In genomic region chr1:9824702-9825089, GRCh38 we compare ENCODE assay signal across 8 cellular contexts. TPM values are rescaled to one million over a fixed set of nuclear protein-coding genes. Genes with fewer than 3 reads are reported as not detected.
DNase-seq lines count a peak whose midpoint lies in the region; ATAC-seq, FAIRE-seq and TF ChIP-seq lines count a peak whose summit lies in the region.

No MANE protein-coding gene starts in this region.

- WGBS in right lobe of liver (ENCODE audit: insufficient coverage, low coverage, low lambda C conversion rate, missing lambda C conversion rate) = 36% methylated on average over 5 of the region's 12 CpGs

- H3K4me1 Mint-ChIP-seq in activated CD4-positive, alpha-beta T cell treated with anti-CD3 and anti-CD28 coated beads, Interleukin-2, amount 10 ng/mL, durations not matched to agents 7 days and 5 days = peaks cover 51% of the 10 kb centered on the region

- H3K4me3 Mint-ChIP-seq in activated CD4-positive, alpha-beta T cell treated with anti-CD3 and anti-CD28 coated beads, Interleukin-2, amount 10 ng/mL, durations not matched to agents 7 days and 5 days = peak overlapping the region; percentile 51

- H3K36me3 ChIP-seq in right lobe of liver = no peaks in the 10 kb centered on the region

- peak overlapping the region; percentile 54 for H3K4me3 ChIP-seq in astrocyte of the cerebellum (ENCODE audit: low read depth, low read length)
- H3K4me3 ChIP-seq in right lobe of liver = peak overlapping the region in 2 of 3 donors; percentile 58 to 82

- H3K27me3 Mint-ChIP-seq in activated CD4-positive, alpha-beta T cell treated with anti-CD3 and anti-CD28 coated beads, Interleukin-2, amount 10 ng/mL, durations not matched to agents 7 days and 5 days = peaks cover 5% of the 10 kb centered on the region

- CTCF ChIA-PET in activated CD4-positive, alpha-beta T cell treated with anti-CD3 and anti-CD28 coated beads, Interleukin-2, amount 10 ng/mL, durations not matched to agents 7 days and 5 days (lab: Charles Lee) = interaction anchor here (0.7 to 0.8 kb wide), 2 partner anchors 13 to 664 kb away, joined by 3 to 8 read pairs; no protein-coding TSS in a partner anchor

- H3K27ac Mint-ChIP-seq in activated CD4-positive, alpha-beta T cell treated with anti-CD3 and anti-CD28 coated beads, Interleukin-2, amount 10 ng/mL, durations not matched to agents 7 days and 5 days = peak overlapping the region; percentile 62

- H3K9me3 ChIP-seq in right lobe of liver = no peaks in the 10 kb centered on the region

- POLR2A ChIA-PET in activated CD4-positive, alpha-beta T cell treated with anti-CD3 and anti-CD28 coated beads, Interleukin-2, amount 10 ng/mL, durations not matched to agents 7 days and 5 days (lab: Charles Lee) = no interaction called here

- TF ChIP-seq POLR2A in right lobe of liver (IDR thresholded peaks at IDR 0.05) (no peak), GM12891 (IDR thresholded peaks at IDR 0.05; ENCODE audit: low read depth, low read length) (no peak)

- intact Hi-C loops in right lobe of liver (cut with DNase I) = no loop called here

- peaks cover 15% of the 10 kb centered on the region for H3K36me3 Mint-ChIP-seq in activated CD4-positive, alpha-beta T cell treated with anti-CD3 and anti-CD28 coated beads, Interleukin-2, amount 10 ng/mL, durations not matched to agents 7 days and 5 days (ENCODE audit: low read depth)

- ATAC-seq in right lobe of liver (peak in 1 of 4 donors; percentile 5), GM19452 (IDR thresholded peaks at IDR 0.05; ENCODE audit: unreplicated experiment) (no peak)

- peaks cover 0 to 21% (median 0%) of the 10 kb centered on the region in 4 donors for H3K4me1 ChIP-seq in right lobe of liver

- no peak for FAIRE-seq in GM12891 (lab: Jason Lieb, UNC)

- TF ChIP-seq CTCF in astrocyte of the cerebellum (IDR thresholded peaks at IDR 0.05; ENCODE audit: low read depth, low read length, missing control alignments) (no peak), right lobe of liver (IDR thresholded peaks at IDR 0.05) (no peak)

- no peaks in the 10 kb centered on the region for H3K27me3 ChIP-seq in right lobe of liver

- in situ Hi-C loops in astrocyte of the cerebellum (cut with HindIII; ENCODE audit: low sequenced_read_pairs) = loop anchor here (25.0 kb wide), 1 partner anchor 187 kb away; no protein-coding TSS in a partner anchor

- H3K27ac ChIP-seq in right lobe of liver = no peak overlapping the region
- peak overlapping the region; percentile 88 for H3K27ac ChIP-seq in temporal lobe (ENCODE audit: low read depth, low read length)

- no peak for DNase-seq in activated CD4-positive, alpha-beta T cell treated with anti-CD3 and anti-CD28 coated beads, Interleukin-2, amount 10 ng/mL, durations not matched to agents 7 days and 5 days
- DNase-seq in activated CD4-positive, alpha-beta T cell treated with anti-CD3 and anti-CD28 coated beads for 4 hours = no peak
- no peak for DNase-seq in astrocyte of the cerebellum (ENCODE audit: low read depth)
- no peak for DNase-seq in right lobe of liver
- DNase-seq in kidney tubule cell (ENCODE audit: low spot score) = no peak
- no peak for DNase-seq in GM12891 (ENCODE audit: insufficient read length, low spot score)

- no peaks in the 10 kb centered on the region for H3K9me3 Mint-ChIP-seq in activated CD4-positive, alpha-beta T cell treated with anti-CD3 and anti-CD28 coated beads, Interleukin-2, amount 10 ng/mL, durations not matched to agents 7 days and 5 days

TF ChIP-seq in GM12891, 5 proteins besides CTCF, POLR2A, EP300 and RAD21:
- no peak for TF ChIP-seq PAX5 (IDR thresholded peaks at IDR 0.05; ENCODE audit: insufficient read depth, low read length, severe bottlenecking)
- TF ChIP-seq TAF1 (IDR thresholded peaks at IDR 0.05; ENCODE audit: low read depth, low read length) = no peak

RNA-seq across cellular contexts. Expression of gene CLSTN1, which starts 0.9 kb away (rescaled TPM):
- 100 to 1,000 TPM; 121 to 134 TPM for total RNA-seq in activated CD4-positive, alpha-beta T cell treated with anti-CD3 and anti-CD28 coated beads, Interleukin-2, amount 10 ng/mL, durations not matched to agents 7 days and 5 days
- total RNA-seq in right lobe of liver (1 to 10 TPM; 4.4 to 9.9 (median 8.3) TPM), temporal lobe (173 TPM)
- 34.9 TPM for polyA plus RNA-seq in GM12891 (2012; ENCODE audit: low read depth, missing spikeins)

Comparison
In these comparisons a context has a peak if more than half of its experiments do, and no peak if none do; other contexts are left out.
1. RNA of gene CLSTN1, which starts 0.9 kb away (total RNA-seq): 173 TPM in temporal lobe (single experiment) and 121 to 134 TPM in activated CD4-positive, alpha-beta T cell treated with anti-CD3 and anti-CD28 coated beads, Interleukin-2, amount 10 ng/mL, durations not matched to agents 7 days and 5 days; 4.4 to 9.9 TPM in right lobe of liver; every median in the first group is over 10 times any median in the second.